2 cellular contexts compared by ENCODE assay signal in the genomic region with DNA sequence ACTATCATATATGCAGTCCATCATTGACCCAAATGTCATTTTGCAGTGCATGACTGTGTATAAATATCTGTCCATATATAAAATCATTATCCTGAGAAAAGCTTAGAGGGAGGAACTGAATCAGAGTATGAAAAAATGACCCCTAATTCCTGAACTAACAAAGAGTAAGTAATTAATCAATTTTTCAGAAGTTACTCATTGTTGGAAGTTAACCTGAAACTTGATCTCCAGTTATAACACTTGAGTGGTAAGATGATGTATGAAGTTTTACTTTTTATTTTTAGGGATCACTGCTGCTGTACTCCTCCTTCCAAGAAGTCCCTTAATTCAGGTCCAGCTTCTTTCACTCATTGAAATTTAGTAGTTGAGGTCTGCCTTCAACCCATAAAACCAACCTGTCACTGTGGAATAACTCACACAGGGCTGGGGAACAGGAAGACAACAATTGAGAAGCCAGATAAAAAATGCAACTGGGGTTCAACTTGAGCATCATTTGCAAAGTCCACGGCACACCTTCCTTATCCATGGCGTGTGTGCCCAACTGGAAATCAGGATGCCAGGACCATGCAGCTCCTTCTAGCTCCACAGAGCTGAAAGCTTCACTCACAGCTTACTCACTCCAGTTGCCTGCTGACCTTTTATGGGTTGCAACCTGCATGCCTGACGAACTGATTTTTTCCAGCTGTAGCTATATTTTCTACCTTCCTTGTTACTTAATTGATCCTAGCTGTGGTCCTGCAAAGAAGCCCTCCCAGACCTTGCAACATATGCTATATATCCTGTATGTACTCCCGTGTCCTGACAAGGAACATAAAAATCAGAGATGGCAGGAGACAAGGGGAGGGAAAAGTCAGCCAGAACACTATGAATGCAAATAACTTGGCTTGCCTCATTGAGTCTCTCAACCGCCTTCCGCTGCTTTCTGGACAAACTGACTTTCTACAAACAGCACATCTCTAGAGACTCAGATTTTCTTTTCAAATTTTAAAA.
TF ChIP-seq lines count a peak whose summit lies in the region.

No MANE protein-coding gene starts in this region.

TF ChIP-seq in IMR-90, 13 proteins besides CTCF, POLR2A, EP300 and RAD21:
- TF ChIP-seq MAFK (IDR thresholded peaks at IDR 0.05; ENCODE audit: low read depth, low read length) (no peak), SMC3 (IDR thresholded peaks at IDR 0.05; ENCODE audit: low read depth, low read length) (no peak), FOS (IDR thresholded peaks at IDR 0.05; ENCODE audit: low read depth, low read length) (no peak)

TF ChIP-seq in H1, 55 proteins besides CTCF, POLR2A, EP300 and RAD21:
- TF ChIP-seq RFX5 (IDR thresholded peaks at IDR 0.05; ENCODE audit: borderline replicate concordance, low read depth, low read length): no peak
- no peak for TF ChIP-seq SAP30 (IDR thresholded peaks at IDR 0.05; ENCODE audit: insufficient read depth, insufficient replicate concordance, low read length)
- no peak for TF ChIP-seq TAF7 (optimal IDR thresholded peaks at IDR 0.05; ENCODE audit: borderline replicate concordance, low read depth, low read length)
- TF ChIP-seq, protein P1, sequence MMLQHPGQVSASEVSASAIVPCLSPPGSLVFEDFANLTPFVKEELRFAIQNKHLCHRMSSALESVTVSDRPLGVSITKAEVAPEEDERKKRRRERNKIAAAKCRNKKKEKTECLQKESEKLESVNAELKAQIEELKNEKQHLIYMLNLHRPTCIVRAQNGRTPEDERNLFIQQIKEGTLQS (IDR thresholded peaks at IDR 0.05; ENCODE audit: insufficient read depth, low read depth, low read length): no peak
- TF ChIP-seq MAFK (IDR thresholded peaks at IDR 0.05; ENCODE audit: low read depth, low read length): no peak
- TF ChIP-seq CHD2 (IDR thresholded peaks at IDR 0.05; ENCODE audit: low read length): no peak
- no peak for TF ChIP-seq TBP (IDR thresholded peaks at IDR 0.05; ENCODE audit: low read depth, low read length)
- no peak for TF ChIP-seq HDAC6 (IDR thresholded peaks at IDR 0.05; ENCODE audit: low read depth, low read length)
- TF ChIP-seq JUN (IDR thresholded peaks at IDR 0.05; ENCODE audit: low read depth, low read length): no peak
TF ChIP-seq in H1: peak in this region for 0.
